ENCODE assay signal across 8 cellular contexts in the genomic region with DNA sequence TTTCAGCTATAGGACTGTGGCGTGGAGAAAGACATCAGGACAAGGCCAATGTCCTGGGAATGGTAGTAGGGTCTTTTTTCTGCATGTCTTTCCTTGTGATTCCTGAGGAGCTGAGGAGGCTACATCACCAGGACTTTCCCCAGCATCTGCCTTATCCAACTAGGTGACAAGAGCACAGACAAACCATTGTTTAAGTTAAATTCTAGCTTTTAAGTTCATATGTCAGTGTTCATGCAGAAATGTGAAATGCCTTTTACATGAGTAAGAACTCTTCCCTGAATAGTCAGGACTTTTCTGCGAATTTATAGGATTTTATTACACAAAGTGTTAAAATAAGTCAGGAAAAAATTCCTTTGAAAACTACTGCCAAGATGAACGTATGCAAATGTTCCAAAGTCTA.
"Had no signal": no experiment of that assay in that cellular context is flagged by ENCODE, and none has a peak within 500 bp of the region (broad histone marks: within the 10 kb centered on the region; RNA-seq: fewer than 3 reads in every experiment).

No MANE protein-coding gene starts in this region.

- H3K36me3 ChIP-seq: HAP-1 had no signal

- DNase-seq: GM23248, GOT3, H7, HFFc6, KBM-7 had no signal

- H3K4me3 ChIP-seq: GM23248, HAP-1 had no signal

- H3K27ac ChIP-seq: GM23248, KMS-11 had no signal

- H3K4me1 ChIP-seq: HAP-1 had no signal

- H3K9me3 ChIP-seq: HAP-1 had no signal

- ATAC-seq: HCT116 had no signal
